9 cellular contexts compared by ENCODE assay signal in genomic region chr3:153285194-153285641, GRCh38.
A peak's percentile ranks its signal among the peaks of the same experiment; 100 is the strongest.
DNase-seq lines count a peak whose midpoint lies in the region; ATAC-seq and TF ChIP-seq lines count a peak whose summit lies in the region.
"Had no signal": no experiment of that assay in that cellular context is flagged by ENCODE, and none has a peak within 500 bp of the region (broad histone marks: within the 10 kb centered on the region; RNA-seq: fewer than 3 reads in every experiment).

No MANE protein-coding gene starts in this region.

- no peaks in the 10 kb centered on the region for H3K9me3 ChIP-seq in mucosa of descending colon

- peaks cover 47% of the 10 kb centered on the region for H3K4me1 Mint-ChIP-seq in dendritic cell treated with granulocyte-macrophage colony-stimulating factor and Interleukin-4, amounts not matched to agents 40 ng/mL and 50 ng/mL, for 4 days (ENCODE audit: low read depth)

- intact Hi-C loops in dendritic cell treated with granulocyte-macrophage colony-stimulating factor and Interleukin-4, amounts not matched to agents 40 ng/mL and 50 ng/mL, for 4 days (cut with micrococcal nuclease): loop anchor here (5.0 kb wide), 1 partner anchor 38 kb away; no protein-coding TSS in a partner anchor
- intact Hi-C loops in mucosa of descending colon (cut with DNase I, micrococcal nuclease): no loop called here

- no peaks in the 10 kb centered on the region for H3K9me3 Mint-ChIP-seq in dendritic cell treated with granulocyte-macrophage colony-stimulating factor and Interleukin-4, amounts not matched to agents 40 ng/mL and 50 ng/mL, for 4 days

- H3K4me3 ChIP-seq in mucosa of descending colon: no peak overlapping the region

- H3K27me3 Mint-ChIP-seq in dendritic cell treated with granulocyte-macrophage colony-stimulating factor and Interleukin-4, amounts not matched to agents 40 ng/mL and 50 ng/mL, for 4 days: no peaks in the 10 kb centered on the region

- peak; percentile 41 to 47 for DNase-seq in AML-193 (lab: John Stamatoyannopoulos, UW)
- DNase-seq in NCI-H69 (lab: John Stamatoyannopoulos, UW): peak; percentile 3
- no peak for DNase-seq in mucosa of descending colon
- DNase-seq in NCI-H2196 (lab: John Stamatoyannopoulos, UW; ENCODE audit: unreplicated experiment): no peak
- DNase-seq: GF-D8 had no signal

- no peak for TF ChIP-seq CTCF in mucosa of descending colon (IDR thresholded peaks at IDR 0.05)

- no peaks in the 10 kb centered on the region for H3K36me3 Mint-ChIP-seq in dendritic cell treated with granulocyte-macrophage colony-stimulating factor and Interleukin-4, amounts not matched to agents 40 ng/mL and 50 ng/mL, for 4 days (ENCODE audit: low read depth)

- ATAC-seq in mucosa of descending colon (peak; percentile 27), GM21619 (IDR thresholded peaks at IDR 0.05; ENCODE audit: unreplicated experiment) (no peak), HG03135 (IDR thresholded peaks at IDR 0.05; ENCODE audit: unreplicated experiment) (no peak), GM21717 (IDR thresholded peaks at IDR 0.05; ENCODE audit: unreplicated experiment) (no peak)

- H3K36me3 ChIP-seq in mucosa of descending colon (ENCODE audit: low read depth): no peaks in the 10 kb centered on the region

- peak overlapping the region; percentile 86 for H3K27ac Mint-ChIP-seq in dendritic cell treated with granulocyte-macrophage colony-stimulating factor and Interleukin-4, amounts not matched to agents 40 ng/mL and 50 ng/mL, for 4 days

- H3K4me3 Mint-ChIP-seq in dendritic cell treated with granulocyte-macrophage colony-stimulating factor and Interleukin-4, amounts not matched to agents 40 ng/mL and 50 ng/mL, for 4 days: no peak overlapping the region

- H3K4me1 ChIP-seq in mucosa of descending colon (ENCODE audit: low read depth): no peaks in the 10 kb centered on the region

Comparison
In these comparisons a context has a peak if more than half of its experiments do, and no peak if none do; other contexts are left out.
1. DNase-seq: peak in AML-193 (2 of 2) and NCI-H69 (single experiment); none in mucosa of descending colon (0 of 3) and NCI-H2196 (single experiment).